In the genomic region with DNA sequence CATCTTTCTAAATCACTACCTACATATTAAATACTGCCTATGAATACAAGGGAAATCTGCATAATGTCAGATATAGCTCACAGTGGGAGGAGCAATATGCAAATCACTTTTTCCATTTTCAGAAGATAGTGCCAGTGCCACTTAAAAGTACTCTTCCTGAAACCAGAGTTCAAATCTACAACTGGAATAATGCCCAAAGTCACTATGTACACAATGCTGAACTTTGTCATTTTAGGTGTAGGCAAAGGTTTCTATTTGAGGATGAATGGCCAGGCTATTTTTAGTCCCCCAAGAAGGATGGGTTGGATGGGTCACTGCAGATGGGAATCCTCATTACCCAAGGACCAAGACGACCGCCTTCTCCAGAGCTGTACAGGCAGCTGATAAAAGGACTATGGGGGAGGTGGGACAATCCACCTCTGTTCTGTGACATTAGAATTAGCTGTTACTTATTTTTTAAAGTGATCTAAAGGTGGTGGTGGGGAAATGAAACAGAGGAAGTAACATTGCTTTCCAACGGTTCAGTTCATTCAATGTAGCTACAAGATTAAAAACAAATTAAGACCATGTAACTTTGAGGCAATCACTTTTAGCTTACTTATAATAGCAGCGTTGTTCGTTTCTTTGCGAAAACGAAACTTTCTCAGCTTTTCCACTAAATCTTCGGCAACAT, we compare ENCODE assay signal across 16 cellular contexts. TPM values are rescaled to one million over a fixed set of nuclear protein-coding genes. Genes with fewer than 3 reads are reported as not detected.
DNase-seq lines count a peak whose midpoint lies in the region; ATAC-seq and TF ChIP-seq lines count a peak whose summit lies in the region.
"Had no signal": no experiment of that assay in that cellular context is flagged by ENCODE, and none has a peak within 500 bp of the region (broad histone marks: within the 10 kb centered on the region; RNA-seq: fewer than 3 reads in every experiment).

No MANE protein-coding gene starts in this region.

- peaks cover 9 to 19% of the 10 kb centered on the region in 2 experiments for H3K4me1 ChIP-seq in neutrophil (ENCODE audit: control insufficient read depth in 1 of 2, insufficient read depth in 1 of 2, low read depth in 1 of 2, low read length in 1 of 2)
- H3K4me1 ChIP-seq in Caco-2 = peaks cover 17% of the 10 kb centered on the region; the same call in 1 of the 2 replicates

- no peaks in the 10 kb centered on the region for H3K9me3 Mint-ChIP-seq in activated T-cell treated with anti-CD3 and anti-CD28 coated beads, Interleukin-2, amount 50 U/mL, for 24 hours
- H3K9me3 Mint-ChIP-seq in activated CD8-positive, alpha-beta T cell treated with anti-CD3 and anti-CD28 coated beads, Interleukin-2, amount 10 ng/mL, durations not matched to agents 7 days and 5 days (ENCODE audit: insufficient read depth) = no peaks in the 10 kb centered on the region
- H3K9me3 Mint-ChIP-seq in Caco-2 (ENCODE audit: unreplicated experiment) = no peaks in the 10 kb centered on the region

- peaks cover 57% of the 10 kb centered on the region for H3K4me1 Mint-ChIP-seq in activated T-cell treated with anti-CD3 and anti-CD28 coated beads, Interleukin-2, amount 50 U/mL, for 24 hours (ENCODE audit: low read depth)
- H3K4me1 Mint-ChIP-seq in activated CD8-positive, alpha-beta T cell treated with anti-CD3 and anti-CD28 coated beads, Interleukin-2, amount 10 ng/mL, durations not matched to agents 7 days and 5 days (ENCODE audit: low read depth) = peaks cover 46% of the 10 kb centered on the region
- H3K4me1 Mint-ChIP-seq in Caco-2 (ENCODE audit: low read depth, unreplicated experiment) = peaks cover 26% of the 10 kb centered on the region

- H3K27me3 Mint-ChIP-seq in activated T-cell treated with anti-CD3 and anti-CD28 coated beads, Interleukin-2, amount 50 U/mL, for 24 hours = no peaks in the 10 kb centered on the region
- no peaks in the 10 kb centered on the region for H3K27me3 Mint-ChIP-seq in activated CD8-positive, alpha-beta T cell treated with anti-CD3 and anti-CD28 coated beads, Interleukin-2, amount 10 ng/mL, durations not matched to agents 7 days and 5 days (ENCODE audit: low read depth)
- no peaks in the 10 kb centered on the region for H3K27me3 Mint-ChIP-seq in Caco-2 (ENCODE audit: insufficient read depth, unreplicated experiment)

- intact Hi-C loops in Caco-2 (cut with micrococcal nuclease; ENCODE audit: unreplicated experiment) = no loop called here

- H3K27me3 ChIP-seq in neutrophil (no peaks in the 10 kb centered on the region), Caco-2 (replicated peaks; ENCODE audit: control insufficient read depth, insufficient read depth, low read length) (no peaks in the 10 kb centered on the region)
- H3K27me3 ChIP-seq: heart left ventricle had no signal

- H3K4me3 ChIP-seq in neutrophil (ENCODE audit: low read depth in 1 of 2, low read length in 1 of 2) (no peak overlapping the region), Caco-2 (ENCODE audit: low read depth, low read length) (no peak overlapping the region)

- H3K36me3 Mint-ChIP-seq in activated T-cell treated with anti-CD3 and anti-CD28 coated beads, Interleukin-2, amount 50 U/mL, for 24 hours (ENCODE audit: low read depth) = peaks cover 83% of the 10 kb centered on the region
- peaks cover 57% of the 10 kb centered on the region for H3K36me3 Mint-ChIP-seq in activated CD8-positive, alpha-beta T cell treated with anti-CD3 and anti-CD28 coated beads, Interleukin-2, amount 10 ng/mL, durations not matched to agents 7 days and 5 days (ENCODE audit: low read depth)
- H3K36me3 Mint-ChIP-seq in Caco-2 (ENCODE audit: insufficient read depth, unreplicated experiment) = peaks cover 31% of the 10 kb centered on the region

- TF ChIP-seq CTCF in neutrophil (IDR thresholded peaks at IDR 0.05) (no peak), Caco-2 (IDR thresholded peaks at IDR 0.05; ENCODE audit: insufficient read depth in 1 of 2, low read depth in 1 of 2, low read length in 1 of 2, severe bottlenecking in 1 of 2, unreplicated experiment in 1 of 2) (no peak)

- DNase-seq in activated T-cell treated with anti-CD3 and anti-CD28 coated beads, Interleukin-2, amount 50 U/mL, for 24 hours = no peak
- no peak for DNase-seq in activated T-cell treated with anti-CD3 and anti-CD28 coated beads, Interleukin-2, amount 50 U/mL, for 48 hours
- DNase-seq in HuH-7 (ENCODE audit: low spot score) (peak; percentile 45), NCI-H2196 treated with DMSO at 0.1 percent for 48 hours (lab: John Stamatoyannopoulos, UW; ENCODE audit: unreplicated experiment) (no peak), Caco-2 (no peak)
- DNase-seq in activated CD8-positive, alpha-beta T cell treated with anti-CD3 and anti-CD28 coated beads, Interleukin-2, amount 10 ng/mL, durations not matched to agents 7 days and 5 days = no peak
- DNase-seq in stimulated activated naive CD4-positive, alpha-beta T cell (lab: John Stamatoyannopoulos, UW) = no peak
- DNase-seq: ACHN; activated CD4-positive, CD25-positive, alpha-beta regulatory T cell; DMS79 treated with DMSO at 0.1 percent for 48 hours; HCEC 1CT; heart left ventricle; NCI-H1417 treated with DMSO at 0.1 percent for 48 hours; NCI-H526; SK-N-SH had no signal

- peak overlapping the region; percentile 83 for H3K27ac Mint-ChIP-seq in activated T-cell treated with anti-CD3 and anti-CD28 coated beads, Interleukin-2, amount 50 U/mL, for 24 hours
- peak overlapping the region; percentile 32 for H3K27ac Mint-ChIP-seq in activated CD8-positive, alpha-beta T cell treated with anti-CD3 and anti-CD28 coated beads, Interleukin-2, amount 10 ng/mL, durations not matched to agents 7 days and 5 days
- no peak overlapping the region for H3K27ac Mint-ChIP-seq in Caco-2 (ENCODE audit: unreplicated experiment)

- CTCF ChIA-PET in activated CD8-positive, alpha-beta T cell treated with anti-CD3 and anti-CD28 coated beads, Interleukin-2, amount 10 ng/mL, durations not matched to agents 7 days and 5 days (lab: Charles Lee) = no interaction called here
- CTCF ChIA-PET in Caco-2 (lab: Charles Lee) = interaction anchor here (2.0 kb wide), 1 partner anchor 26 kb away, joined by 4 read pairs; a partner anchor contains a TSS

- H3K9me3 ChIP-seq in neutrophil (no peaks in the 10 kb centered on the region), Caco-2 (no peaks in the 10 kb centered on the region)
- H3K9me3 ChIP-seq: heart left ventricle, SK-N-SH had no signal

- peaks cover 50% of the 10 kb centered on the region for H3K36me3 ChIP-seq in neutrophil
- H3K36me3 ChIP-seq in Caco-2 (ENCODE audit: control insufficient read depth, insufficient read depth, low read length) = no peaks in the 10 kb centered on the region

- POLR2A ChIA-PET in activated CD8-positive, alpha-beta T cell treated with anti-CD3 and anti-CD28 coated beads, Interleukin-2, amount 10 ng/mL, durations not matched to agents 7 days and 5 days (lab: Charles Lee) = no interaction called here
- POLR2A ChIA-PET in Caco-2 (lab: Charles Lee) = no interaction called here

- no peak for ATAC-seq in activated CD8-positive, alpha-beta T cell treated with anti-CD3 and anti-CD28 coated beads, Interleukin-2, amount 10 ng/mL, durations not matched to agents 7 days and 5 days

- BruUV-seq in Caco-2 (replicated peaks; lab: Mats Ljungman, UMichigan) = no TSS peak

- H3K4me3 Mint-ChIP-seq in activated T-cell treated with anti-CD3 and anti-CD28 coated beads, Interleukin-2, amount 50 U/mL, for 24 hours = no peak overlapping the region
- no peak overlapping the region for H3K4me3 Mint-ChIP-seq in activated CD8-positive, alpha-beta T cell treated with anti-CD3 and anti-CD28 coated beads, Interleukin-2, amount 10 ng/mL, durations not matched to agents 7 days and 5 days
- H3K4me3 Mint-ChIP-seq in Caco-2 (ENCODE audit: unreplicated experiment) = no peak overlapping the region

- H3K27ac ChIP-seq in neutrophil = peak overlapping the region; percentile 17
- H3K27ac ChIP-seq: heart left ventricle had no signal

RNA-seq across cellular contexts. Expression of a gene that starts 5.6 kb away (rescaled TPM):
- total RNA-seq in activated CD8-positive, alpha-beta T cell treated with anti-CD3 and anti-CD28 coated beads, Interleukin-2, amount 10 ng/mL, durations not matched to agents 7 days and 5 days = 10 to 100 TPM; 28.1 to 34.1 TPM
- 65.5 and 67.4 TPM in 2 replicates for total RNA-seq in Caco-2 (2022)

RNA-seq across cellular contexts. Expression of a gene that starts 26.5 kb away (rescaled TPM):
- total RNA-seq in activated CD8-positive, alpha-beta T cell treated with anti-CD3 and anti-CD28 coated beads, Interleukin-2, amount 10 ng/mL, durations not matched to agents 7 days and 5 days = 10 to 100 TPM; 13.6 to 13.7 TPM
- 12.0 and 12.3 TPM in 2 replicates for total RNA-seq in Caco-2 (2022)

RNA-seq across cellular contexts. Expression of a gene that starts 42.0 kb away (rescaled TPM):
- 10 to 100 TPM; 60.5 to 65.1 TPM for total RNA-seq in activated CD8-positive, alpha-beta T cell treated with anti-CD3 and anti-CD28 coated beads, Interleukin-2, amount 10 ng/mL, durations not matched to agents 7 days and 5 days
- total RNA-seq in Caco-2 (2022) = 159 and 164 TPM in 2 replicates
